Comparison of ENCODE assay signal across 20 cellular contexts in genomic region chr3:51729005-51729633, GRCh38. TPM values are rescaled to one million over a fixed set of nuclear protein-coding genes. Genes with fewer than 3 reads are reported as not detected.
DNase-seq lines count a peak whose midpoint lies in the region; ATAC-seq, FAIRE-seq and TF ChIP-seq lines count a peak whose summit lies in the region.
"Had no signal": no experiment of that assay in that cellular context is flagged by ENCODE, and none has a peak within 500 bp of the region (broad histone marks: within the 10 kb centered on the region; RNA-seq: fewer than 3 reads in every experiment).

No MANE protein-coding gene starts in this region.

- peak overlapping the region; percentile 7 for H3K27ac Mint-ChIP-seq in activated T-cell treated with anti-CD3 and anti-CD28 coated beads, Interleukin-2, amount 50 U/mL, for 72 hours
- H3K27ac Mint-ChIP-seq in activated T-helper 17 cell treated with anti-CD3 and anti-CD28 coated beads, Interleukin-2, amount 50 U/mL, for 72 hours, result no peak overlapping the region
- H3K27ac Mint-ChIP-seq: HFFc6 had no signal

- H3K9me3 Mint-ChIP-seq in activated T-cell treated with anti-CD3 and anti-CD28 coated beads, Interleukin-2, amount 50 U/mL, for 72 hours, result peaks cover 0 to 3% of the 10 kb centered on the region in 2 donors
- H3K9me3 Mint-ChIP-seq in activated T-helper 17 cell treated with anti-CD3 and anti-CD28 coated beads, Interleukin-2, amount 50 U/mL, for 72 hours, result no peaks in the 10 kb centered on the region
- H3K9me3 Mint-ChIP-seq: HFFc6 had no signal

- TF ChIP-seq POLR2A in GM12892 (IDR thresholded peaks at IDR 0.05; ENCODE audit: low read depth, low read length), result no peak

- H3K4me1 Mint-ChIP-seq in activated T-cell treated with anti-CD3 and anti-CD28 coated beads, Interleukin-2, amount 50 U/mL, for 72 hours (ENCODE audit: low read depth), result peaks cover 40% of the 10 kb centered on the region
- peaks cover 14% of the 10 kb centered on the region for H3K4me1 Mint-ChIP-seq in activated T-helper 17 cell treated with anti-CD3 and anti-CD28 coated beads, Interleukin-2, amount 50 U/mL, for 72 hours

- FAIRE-seq in colon (lab: Jason Lieb, UNC), result peak; percentile 28
- FAIRE-seq in GM12892 (lab: Jason Lieb, UNC), result no peak
- FAIRE-seq: HepG2 had no signal

- peaks cover 10% of the 10 kb centered on the region for H3K27me3 Mint-ChIP-seq in activated T-cell treated with anti-CD3 and anti-CD28 coated beads, Interleukin-2, amount 50 U/mL, for 72 hours (ENCODE audit: low read depth)
- H3K27me3 Mint-ChIP-seq in activated T-helper 17 cell treated with anti-CD3 and anti-CD28 coated beads, Interleukin-2, amount 50 U/mL, for 72 hours, result peaks cover 4% of the 10 kb centered on the region

- H3K36me3 Mint-ChIP-seq in activated T-cell treated with anti-CD3 and anti-CD28 coated beads, Interleukin-2, amount 50 U/mL, for 72 hours (ENCODE audit: insufficient read depth in 2 of 2), result peaks cover 0 to 2% of the 10 kb centered on the region in 2 donors
- H3K36me3 Mint-ChIP-seq in activated T-helper 17 cell treated with anti-CD3 and anti-CD28 coated beads, Interleukin-2, amount 50 U/mL, for 72 hours (ENCODE audit: low read depth), result no peaks in the 10 kb centered on the region

- H3K4me3 Mint-ChIP-seq in activated T-cell treated with anti-CD3 and anti-CD28 coated beads, Interleukin-2, amount 50 U/mL, for 72 hours, result peak overlapping the region; percentile 18 to 61
- H3K4me3 Mint-ChIP-seq in activated T-helper 17 cell treated with anti-CD3 and anti-CD28 coated beads, Interleukin-2, amount 50 U/mL, for 72 hours, result no peak overlapping the region
- H3K4me3 Mint-ChIP-seq: HFFc6 had no signal

- ATAC-seq in activated T-cell treated with anti-CD3 and anti-CD28 coated beads, Interleukin-2, amount 50 U/mL, for 72 hours (replicated peaks in 1 of 2), result peak; percentile 73 to 79
- ATAC-seq in activated T-helper 17 cell treated with anti-CD3 and anti-CD28 coated beads, Interleukin-2, amount 50 U/mL, for 72 hours (replicated peaks), result peak; percentile 69
- ATAC-seq in stimulated activated naive CD8-positive, alpha-beta T cell treated with anti-CD3 and anti-CD28 coated beads, Interleukin-15, Interleukin-2, amounts not matched to agents 100 U/mL and 50 U/mL, for 24 hours, result peak; percentile 71
- ATAC-seq in GM18873 (IDR thresholded peaks at IDR 0.05; ENCODE audit: low FRiP score, unreplicated experiment), result no peak
- ATAC-seq: HepG2 had no signal

- no peak for DNase-seq in activated T-cell treated with anti-CD3 and anti-CD28 coated beads, Interleukin-2, amount 50 U/mL, for 72 hours
- no peak for DNase-seq in activated T-cell treated with anti-CD3 and anti-CD28 coated beads for 4 hours
- no peak for DNase-seq in stimulated activated naive CD8-positive, alpha-beta T cell treated with anti-CD3 and anti-CD28 coated beads, Interleukin-15, Interleukin-2, amounts not matched to agents 100 U/mL and 50 U/mL, for 24 hours
- no peak for DNase-seq in GM12892 (ENCODE audit: insufficient read length)
- no peak for DNase-seq in OCI-M2 (lab: John Stamatoyannopoulos, UW; ENCODE audit: unreplicated experiment)
- DNase-seq: HFFc6, KG1, NCI-H1436, NCI-H2029, NCI-H2171, NCI-H748 treated with DMSO at 0.1 percent for 48 hours, OCI-M1, RPMI8226 had no signal

RNA-seq across cellular contexts. Expression of gene GRM2, which starts 22.3 kb away (rescaled TPM):
- total RNA-seq in activated T-cell treated with anti-CD3 and anti-CD28 coated beads, Interleukin-2, amount 50 U/mL, for 72 hours, result 1 to 10 TPM in 1 of 2 donors, under 1 TPM in 1; 0.48 to 2.0 TPM
- total RNA-seq in activated T-helper 17 cell treated with anti-CD3 and anti-CD28 coated beads, Interleukin-2, amount 50 U/mL, for 72 hours, result under 1 TPM; 0.45 to 0.73 TPM
- polyA plus RNA-seq in GM12892 (2012; ENCODE audit: missing spikeins), result 0.51 TPM
- total RNA-seq: Daoy, H4 had no signal

RNA-seq across cellular contexts. Expression of gene IQCF6, which starts 49.9 kb away (rescaled TPM):
- not detected for total RNA-seq in activated T-cell treated with anti-CD3 and anti-CD28 coated beads, Interleukin-2, amount 50 U/mL, for 72 hours
- total RNA-seq in activated T-helper 17 cell treated with anti-CD3 and anti-CD28 coated beads, Interleukin-2, amount 50 U/mL, for 72 hours, result not detected
- polyA plus RNA-seq in GM12892 (2012; ENCODE audit: missing spikeins), result not detected
- total RNA-seq: Daoy, H4, HepG2, HFFc6, NCI-H460 had no signal
- polyA plus RNA-seq: HepG2 had no signal

RNA-seq across cellular contexts. Expression of gene TEX264, which starts 58.1 kb away (rescaled TPM):
- 10 to 100 TPM; 37.8 to 48.0 TPM for total RNA-seq in activated T-cell treated with anti-CD3 and anti-CD28 coated beads, Interleukin-2, amount 50 U/mL, for 72 hours
- total RNA-seq in activated T-helper 17 cell treated with anti-CD3 and anti-CD28 coated beads, Interleukin-2, amount 50 U/mL, for 72 hours, result 10 to 100 TPM; 43.4 to 55.3 TPM
- 23.9 TPM for polyA plus RNA-seq in GM12892 (2012; ENCODE audit: missing spikeins)
